8 cellular contexts compared by ENCODE assay signal in genomic region chr22:41915035-41915782, GRCh38. TPM values are rescaled to one million over a fixed set of nuclear protein-coding genes. Genes with fewer than 3 reads are reported as not detected.
DNase-seq lines count a peak whose midpoint lies in the region; ATAC-seq, FAIRE-seq and TF ChIP-seq lines count a peak whose summit lies in the region.

TSS of gene SHISA8 (minus strand) at chr22:41915074. CDS start at chr22:41914667, 407 bp downstream.

- H3K36me3 Mint-ChIP-seq in activated CD4-positive, alpha-beta T cell treated with anti-CD3 and anti-CD28 coated beads, Interleukin-2, amount 10 ng/mL, durations not matched to agents 7 days and 5 days (ENCODE audit: low read depth): no peaks in the 10 kb centered on the region
- H3K36me3 Mint-ChIP-seq in nephron progenitor cell (ENCODE audit: low read depth): no peaks in the 10 kb centered on the region

- H2AFZ ChIP-seq in GM23248: no peak within 1 kb of the TSS

- no peak for TF ChIP-seq RAD21 in A549 (conservative IDR thresholded peaks at IDR 0.05 in 1 of 2, IDR thresholded peaks at IDR 0.05 in 1 of 2)

- ATAC-seq in A549: peak; percentile 46 to 56; a peak in 4 of 6 replicates
- ATAC-seq in GM21786 (IDR thresholded peaks at IDR 0.05; ENCODE audit: unreplicated experiment): no peak
- ATAC-seq in GM21529 (IDR thresholded peaks at IDR 0.05; ENCODE audit: unreplicated experiment): no peak

- TF ChIP-seq EP300 in A549 (IDR thresholded peaks at IDR 0.05): no peak
- TF ChIP-seq EP300 in transverse colon (IDR thresholded peaks at IDR 0.05; ENCODE audit: low read depth): no peak

- H3K9me3 Mint-ChIP-seq in activated CD4-positive, alpha-beta T cell treated with anti-CD3 and anti-CD28 coated beads, Interleukin-2, amount 10 ng/mL, durations not matched to agents 7 days and 5 days: no peaks in the 10 kb centered on the region
- no peaks in the 10 kb centered on the region for H3K9me3 Mint-ChIP-seq in nephron progenitor cell

- DNase-seq in A549 (ENCODE audit: low read depth in 1 of 2, low spot score in 1 of 2) (no peak), GM23248 (peak; percentile 71), nephron progenitor cell (peak; percentile 74), transverse colon (peak; percentile 64)
- DNase-seq in activated CD4-positive, alpha-beta T cell treated with anti-CD3 and anti-CD28 coated beads, Interleukin-2, amount 10 ng/mL, durations not matched to agents 7 days and 5 days: peak; percentile 57
- DNase-seq in effector CD4-positive, alpha-beta T cell: peak; percentile 48

- H3K9me3 ChIP-seq in A549 (no peaks in the 10 kb centered on the region), GM23248 (ENCODE audit: low read depth) (no peaks in the 10 kb centered on the region), transverse colon (no peaks in the 10 kb centered on the region)

- no peak for FAIRE-seq in A549 (lab: Jason Lieb, UNC)

- no peaks in the 10 kb centered on the region for H3K9me2 ChIP-seq in GM23248 (ENCODE audit: insufficient read depth)

- POLR2A ChIA-PET in A549 (lab: Yijun Ruan, JAX): no interaction called here
- POLR2A ChIA-PET in activated CD4-positive, alpha-beta T cell treated with anti-CD3 and anti-CD28 coated beads, Interleukin-2, amount 10 ng/mL, durations not matched to agents 7 days and 5 days (lab: Charles Lee): no interaction called here

- TF ChIP-seq POLR2A in A549 (IDR thresholded peaks at IDR 0.05; ENCODE audit: low read length): no peak
- no peak for TF ChIP-seq POLR2A in transverse colon (IDR thresholded peaks at IDR 0.05)

- CTCF ChIA-PET in A549 (lab: Yijun Ruan, JAX): interaction anchor here (0.6 to 2.7 kb wide), 2 partner anchors 11 to 785 kb away, joined by 3 to 15 read pairs; partner anchors contain the start of gene TNFRSF13C
- CTCF ChIA-PET in activated CD4-positive, alpha-beta T cell treated with anti-CD3 and anti-CD28 coated beads, Interleukin-2, amount 10 ng/mL, durations not matched to agents 7 days and 5 days (lab: Charles Lee): interaction anchor here (1.1 to 3.0 kb wide), 3 partner anchors 10 to 25 kb away, joined by 3 to 15 read pairs (median 6); partner anchors contain the start of gene TNFRSF13C

- H3K9ac ChIP-seq in GM23248: no peak within 1 kb of the TSS

- no peaks in the 10 kb centered on the region for H4K20me1 ChIP-seq in GM23248 (ENCODE audit: insufficient read depth)

- intact Hi-C loops in transverse colon (cut with DNase I; ENCODE audit: low total_unique reads): loop anchor here (5.0 kb wide), 1 partner anchor 33 kb away; no protein-coding TSS in a partner anchor

- peaks cover 56% of the 10 kb centered on the region for H3K27me3 Mint-ChIP-seq in activated CD4-positive, alpha-beta T cell treated with anti-CD3 and anti-CD28 coated beads, Interleukin-2, amount 10 ng/mL, durations not matched to agents 7 days and 5 days
- peaks cover 87% of the 10 kb centered on the region for H3K27me3 Mint-ChIP-seq in nephron progenitor cell (ENCODE audit: low read depth, poor library complexity)

- H3K27ac ChIP-seq in A549: peak within 1 kb of the TSS; percentile 46 to 80; a peak in 4 of 6 replicates
- no peak within 1 kb of the TSS for H3K27ac ChIP-seq in GM23248
- no peak within 1 kb of the TSS for H3K27ac ChIP-seq in transverse colon

- no peak within 1 kb of the TSS for H3K27ac Mint-ChIP-seq in activated CD4-positive, alpha-beta T cell treated with anti-CD3 and anti-CD28 coated beads, Interleukin-2, amount 10 ng/mL, durations not matched to agents 7 days and 5 days
- no peak within 1 kb of the TSS for H3K27ac Mint-ChIP-seq in nephron progenitor cell

- WGBS in A549 (ENCODE audit: missing lambda C conversion rate): 70% methylated on average over 25 of the region's 62 CpGs
- 4 to 6% methylated on average over 33 to 60 of the region's 62 CpGs for WGBS in GM23248 (ENCODE audit: low coverage in 1 of 2, low lambda C conversion rate in 2 of 2, missing lambda C conversion rate in 2 of 2), 2 experiments
- 13% methylated on average over 43 of the region's 62 CpGs; no CpG with 5 or more reads in 1 of the 2 donors for WGBS in transverse colon (ENCODE audit: low coverage in 1 of 2), 2 donors

- in situ Hi-C loops in GM23248 (cut with MboI) (no loop called here), transverse colon (cut with MboI; ENCODE audit: low pct_ligation_motif_present in 1 of 4, low pct_unique_long_range_greater_than_20kb in 1 of 4, low sequenced_read_pairs in 3 of 4) (no loop called here)

- peak within 1 kb of the TSS; percentile 20 for H3K4me3 Mint-ChIP-seq in activated CD4-positive, alpha-beta T cell treated with anti-CD3 and anti-CD28 coated beads, Interleukin-2, amount 10 ng/mL, durations not matched to agents 7 days and 5 days
- peak within 1 kb of the TSS; percentile 70 for H3K4me3 Mint-ChIP-seq in nephron progenitor cell

- H3K27me3 ChIP-seq in GM23248 (replicated peaks; ENCODE audit: insufficient read depth) (peaks cover 57% of the 10 kb centered on the region), transverse colon (peaks cover 96% of the 10 kb centered on the region)

- H3K4me1 Mint-ChIP-seq in activated CD4-positive, alpha-beta T cell treated with anti-CD3 and anti-CD28 coated beads, Interleukin-2, amount 10 ng/mL, durations not matched to agents 7 days and 5 days: peaks cover 27% of the 10 kb centered on the region
- H3K4me1 Mint-ChIP-seq in nephron progenitor cell: peaks cover 38% of the 10 kb centered on the region

- H3K4me2 ChIP-seq in A549: peak within 1 kb of the TSS; percentile 90
- H3K4me2 ChIP-seq in GM23248 (ENCODE audit: unreplicated experiment): peak within 1 kb of the TSS; percentile 37

- H3K36me3 ChIP-seq in GM23248 (ENCODE audit: low read depth): no peaks in the 10 kb centered on the region
- no peaks in the 10 kb centered on the region for H3K36me3 ChIP-seq in transverse colon

- peaks cover 4% of the 10 kb centered on the region; the same call in 2 of the 3 replicates for H3K4me1 ChIP-seq in A549
- H3K4me1 ChIP-seq in GM23248 (ENCODE audit: insufficient read depth): peaks cover 5% of the 10 kb centered on the region
- peaks cover 20 to 52% (median 47%) of the 10 kb centered on the region in 4 donors for H3K4me1 ChIP-seq in transverse colon

- H3F3A ChIP-seq in GM23248 (ENCODE audit: insufficient read depth): 0 out of 2 replicates have a peak, but pooled peaks cover 12% of the 10 kb centered on the region

- TF ChIP-seq CTCF in A549 (IDR thresholded peaks at IDR 0.05) (no peak), nephron progenitor cell (IDR thresholded peaks at IDR 0.05) (no peak), transverse colon (IDR thresholded peaks at IDR 0.05) (no peak)

- H3K4me3 ChIP-seq in A549: peak within 1 kb of the TSS; percentile 63
- H3K4me3 ChIP-seq in GM23248: peak within 1 kb of the TSS; percentile 37; the same call in 1 of the 2 replicates
- H3K4me3 ChIP-seq in transverse colon: peak within 1 kb of the TSS in 3 of 4 donors; percentile 29 to 57 (median 41)

- no peaks in the 10 kb centered on the region for H3K79me2 ChIP-seq in GM23248 (ENCODE audit: insufficient read depth)

TF ChIP-seq in A549, 52 proteins besides CTCF, POLR2A, EP300 and RAD21:
- TF ChIP-seq ZC3H11A (IDR thresholded peaks at IDR 0.05): no peak
- no peak for TF ChIP-seq EHMT2 (IDR thresholded peaks at IDR 0.05; ENCODE audit: low read depth)
- TF ChIP-seq CBX2 (IDR thresholded peaks at IDR 0.05; ENCODE audit: borderline replicate concordance, low read depth): no peak
- TF ChIP-seq CBX8 (IDR thresholded peaks at IDR 0.05): no peak
- no peak for TF ChIP-seq KDM5A (IDR thresholded peaks at IDR 0.05)
- TF ChIP-seq TP53 (CRISPR knock-in tag; IDR thresholded peaks at IDR 0.05): no peak
- no peak for TF ChIP-seq MYC (IDR thresholded peaks at IDR 0.05; ENCODE audit: borderline replicate concordance, low read length)
- no peak for TF ChIP-seq HES2 (IDR thresholded peaks at IDR 0.05)

RNA-seq across cellular contexts. Expression of gene SHISA8, which starts in this region (rescaled TPM):
- not detected in 2 replicates for polyA plus RNA-seq in A549 (2011; rRNA removed)
- 0.25 and 0.76 TPM in 2 replicates for polyA plus RNA-seq in A549 (2012; cell fraction: cytosol; rRNA removed)
- 1.3 and 2.3 TPM in 2 replicates for polyA plus RNA-seq in A549 (2012; cell fraction: nucleus; rRNA removed)
- 0.14 to 0.15 TPM (median 0.15 TPM) in 3 replicates for polyA plus RNA-seq in A549 (2017; fragmentation: RNase III; extraction: RNeasy Plus Mini Kit Qiagen cat#74134 plus additional on column Dnase treatment)
- polyA minus RNA-seq in A549 (2011; rRNA and poly(A)+ RNA removed): not detected in 2 replicates
- total RNA-seq in GM23248 (2014; rRNA removed; shearing (Covaris generic)): not detected in 2 replicates
- polyA plus RNA-seq in GM23248 (2016; fragmentation: Nextera tagmentation; extraction: Ambion mirVana): not detected in 2 replicates
- total RNA-seq in activated CD4-positive, alpha-beta T cell treated with anti-CD3 and anti-CD28 coated beads, Interleukin-2, amount 10 ng/mL, durations not matched to agents 7 days and 5 days: not detected
- under 1 TPM in 1 of 4 donors, not detected in 3; 0.32 TPM for total RNA-seq in transverse colon

Comparison
In these comparisons a context has a peak if more than half of its experiments do, and no peak if none do; other contexts are left out.
1. Peak in DNase-seq, H3K4me3 ChIP-seq and H3K4me2 ChIP-seq in GM23248; RNA of the gene not detected or under 1 TPM.
2. Peak in DNase-seq in activated CD4-positive, alpha-beta T cell treated with anti-CD3 and anti-CD28 coated beads, Interleukin-2, amount 10 ng/mL, durations not matched to agents 7 days and 5 days; RNA of the gene not detected or under 1 TPM.
3. Peak in DNase-seq and H3K4me3 ChIP-seq in transverse colon; RNA of the gene not detected or under 1 TPM.
4. ATAC-seq: peak in A549 (2 of 2); none in GM21786 (single experiment) and GM21529 (single experiment).
5. DNase-seq: peak in effector CD4-positive, alpha-beta T cell (single experiment) and nephron progenitor cell (single experiment); none in A549 (0 of 2).
6. H3K27ac ChIP-seq: peak in A549 (2 of 2); none in GM23248 (single experiment) and transverse colon (0 of 4).
7. Peak in every context shown above with its lines, with median percentiles within 50 percentile points of each other: H3K4me3 ChIP-seq.